ENCODE assay signal across 9 cellular contexts in the genomic region with DNA sequence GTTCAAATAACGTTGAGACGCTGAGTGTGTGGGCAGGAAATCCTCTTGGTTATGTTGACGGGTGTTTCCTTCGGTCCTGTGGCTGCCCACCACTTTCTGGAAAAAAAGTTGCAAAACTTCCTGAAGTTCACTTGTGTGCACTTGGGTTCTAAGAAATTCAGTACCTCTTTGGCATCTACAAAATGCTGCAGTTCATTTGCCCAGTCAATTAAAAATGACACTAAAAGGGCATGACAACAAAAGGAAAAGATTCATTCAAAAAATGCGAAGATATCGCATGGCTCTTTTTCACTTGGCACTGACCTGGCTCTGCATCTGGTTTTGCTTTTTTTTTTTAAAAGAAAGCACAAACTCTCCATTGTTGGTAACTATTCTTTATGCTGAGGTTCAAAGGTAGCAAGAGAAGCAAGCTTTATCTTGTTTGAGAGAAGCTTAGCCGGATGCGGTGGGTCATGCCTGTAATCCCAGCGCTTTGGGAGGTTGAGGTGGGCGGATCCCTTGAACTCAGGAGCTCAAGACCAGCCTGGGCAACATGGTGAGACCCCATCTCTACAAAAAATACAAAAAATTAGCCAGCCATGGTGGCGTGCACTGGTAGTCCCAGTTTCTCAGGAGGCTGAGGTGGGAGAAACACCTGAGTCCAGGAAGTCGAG. TPM values are rescaled to one million over a fixed set of nuclear protein-coding genes. Genes with fewer than 3 reads are reported as not detected.
DNase-seq lines count a peak whose midpoint lies in the region; ATAC-seq and TF ChIP-seq lines count a peak whose summit lies in the region.
"Had no signal": no experiment of that assay in that cellular context is flagged by ENCODE, and none has a peak within 500 bp of the region (broad histone marks: within the 10 kb centered on the region; RNA-seq: fewer than 3 reads in every experiment).

No MANE protein-coding gene starts in this region.

- peaks cover 11% of the 10 kb centered on the region for H3K4me1 ChIP-seq in prostate gland (replicated peaks)

- ATAC-seq in HG03432 (IDR thresholded peaks at IDR 0.05; ENCODE audit: unreplicated experiment) (no peak), GM21825 (IDR thresholded peaks at IDR 0.05; ENCODE audit: unreplicated experiment) (no peak), HG02852 (IDR thresholded peaks at IDR 0.05; ENCODE audit: unreplicated experiment) (no peak)

- no peaks in the 10 kb centered on the region for H3K36me3 ChIP-seq in prostate gland

- H3K27ac ChIP-seq in cingulate gyrus (ENCODE audit: low read depth, low read length), result peak overlapping the region; percentile 3
- peak overlapping the region; percentile 18 to 58 for H3K27ac ChIP-seq in prostate gland

- TF ChIP-seq POLR2A in prostate gland (IDR thresholded peaks at IDR 0.05), result no peak

- no peaks in the 10 kb centered on the region for H3K9me3 ChIP-seq in prostate gland

- peak; percentile 67 for DNase-seq in SKM-1 (lab: John Stamatoyannopoulos, UW; ENCODE audit: unreplicated experiment)
- DNase-seq in prostate gland (ENCODE audit: low spot score), result no peak
- no peak for DNase-seq in RKO (ENCODE audit: low spot score)
- DNase-seq: NCI-H446 treated with DMSO at 0.1 percent for 48 hours had no signal

- H3K4me3 ChIP-seq in GM08714 (ENCODE audit: low read length), result peak overlapping the region; percentile 18; the same call in 1 of the 2 replicates
- no peak overlapping the region for H3K4me3 ChIP-seq in prostate gland

- H3K27me3 ChIP-seq in prostate gland (replicated peaks; ENCODE audit: insufficient read depth), result no peaks in the 10 kb centered on the region

- TF ChIP-seq CTCF in prostate gland (IDR thresholded peaks at IDR 0.05), result no peak

- WGBS in prostate gland, result 49% methylated on average over 12 of the region's 12 CpGs

- intact Hi-C loops in prostate gland (cut with DNase I), result no loop called here

RNA-seq across cellular contexts. Expression of a gene that starts 10.6 kb away (rescaled TPM):
- 100 to 1,000 TPM; 200 to 798 TPM for total RNA-seq in prostate gland

RNA-seq across cellular contexts. Expression of a gene that starts 38.5 kb away (rescaled TPM):
- total RNA-seq in prostate gland, result 10 to 100 TPM; 29.5 to 54.4 TPM
